8 cellular contexts compared by ENCODE assay signal in genomic region chr9:4942042-4942691, GRCh38. TPM values are rescaled to one million over a fixed set of nuclear protein-coding genes. Genes with fewer than 3 reads are reported as not detected.
DNase-seq lines count a peak whose midpoint lies in the region; ATAC-seq and TF ChIP-seq lines count a peak whose summit lies in the region.
"Not testable (repeated sequence)": the region's sequence is repeated elsewhere in the genome, so short reads cannot be mapped to it uniquely, and the experiment has no call there.

No MANE protein-coding gene starts in this region.

- POLR2A ChIA-PET in activated CD4-positive, alpha-beta T cell treated with anti-CD3 and anti-CD28 coated beads for 36 hours (lab: Charles Lee), result not testable (repeated sequence)
- POLR2A ChIA-PET in activated naive CD8-positive, alpha-beta T cell treated with anti-CD3 and anti-CD28 coated beads, Interleukin-2, amount 10 ng/mL, durations not matched to agents 7 days and 5 days (lab: Charles Lee), result interaction anchor here (0.6 to 1.1 kb wide), 2 partner anchors 41 to 44 kb away, joined by 3 to 4 read pairs; no protein-coding TSS in a partner anchor

- CTCF ChIA-PET in activated CD4-positive, alpha-beta T cell treated with anti-CD3 and anti-CD28 coated beads for 36 hours (lab: Charles Lee), result interaction anchor here (1.0 to 2.8 kb wide), 5 partner anchors 16 to 182 kb away, joined by 3 to 9 read pairs (median 4); no protein-coding TSS in a partner anchor

- in situ Hi-C loops in KBM-7 (cut with MboI; ENCODE audit: low pct_unique_long_range_greater_than_20kb, low sequenced_read_pairs), result not testable (repeated sequence)

- H3K4me3 Mint-ChIP-seq in CD14-positive monocyte, result peak overlapping the region in 1 of 2 donors; percentile 70
- H3K4me3 Mint-ChIP-seq in activated CD4-positive, alpha-beta T cell treated with anti-CD3 and anti-CD28 coated beads for 36 hours; dendritic cell treated with granulocyte-macrophage colony-stimulating factor and Interleukin-4, amounts not matched to agents 40 ng/mL and 50 ng/mL, for 4 days; stimulated activated naive CD8-positive, alpha-beta T cell treated with anti-CD3 and anti-CD28 coated beads, Interleukin-15, Interleukin-2, amounts not matched to agents 100 ng/mL and 50 ng/mL, for 24 hours: not testable (repeated sequence)
- H3K4me3 Mint-ChIP-seq in activated naive CD8-positive, alpha-beta T cell treated with anti-CD3 and anti-CD28 coated beads, Interleukin-2, amount 10 ng/mL, durations not matched to agents 7 days and 5 days, result peak overlapping the region; percentile 9

- peak overlapping the region; percentile 70 to 91 (median 88) for H3K27ac Mint-ChIP-seq in CD14-positive monocyte
- peak overlapping the region; percentile 65 for H3K27ac Mint-ChIP-seq in activated CD4-positive, alpha-beta T cell treated with anti-CD3 and anti-CD28 coated beads for 36 hours
- peak overlapping the region; percentile 16 for H3K27ac Mint-ChIP-seq in activated naive CD8-positive, alpha-beta T cell treated with anti-CD3 and anti-CD28 coated beads, Interleukin-2, amount 10 ng/mL, durations not matched to agents 7 days and 5 days
- H3K27ac Mint-ChIP-seq in dendritic cell treated with granulocyte-macrophage colony-stimulating factor and Interleukin-4, amounts not matched to agents 40 ng/mL and 50 ng/mL, for 4 days, result peak overlapping the region; percentile 71
- H3K27ac Mint-ChIP-seq in stimulated activated naive CD8-positive, alpha-beta T cell treated with anti-CD3 and anti-CD28 coated beads, Interleukin-15, Interleukin-2, amounts not matched to agents 100 ng/mL and 50 ng/mL, for 24 hours, result peak overlapping the region; percentile 77

- H3K4me1 Mint-ChIP-seq in CD14-positive monocyte, result peaks cover 66% of the 10 kb centered on the region
- H3K4me1 Mint-ChIP-seq in activated CD4-positive, alpha-beta T cell treated with anti-CD3 and anti-CD28 coated beads for 36 hours, result peaks cover 72% of the 10 kb centered on the region
- H3K4me1 Mint-ChIP-seq in activated naive CD8-positive, alpha-beta T cell treated with anti-CD3 and anti-CD28 coated beads, Interleukin-2, amount 10 ng/mL, durations not matched to agents 7 days and 5 days, result peaks cover 50% of the 10 kb centered on the region
- H3K4me1 Mint-ChIP-seq in dendritic cell treated with granulocyte-macrophage colony-stimulating factor and Interleukin-4, amounts not matched to agents 40 ng/mL and 50 ng/mL, for 4 days (ENCODE audit: low read depth), result peaks cover 40% of the 10 kb centered on the region
- peaks cover 85% of the 10 kb centered on the region for H3K4me1 Mint-ChIP-seq in stimulated activated naive CD8-positive, alpha-beta T cell treated with anti-CD3 and anti-CD28 coated beads, Interleukin-15, Interleukin-2, amounts not matched to agents 100 ng/mL and 50 ng/mL, for 24 hours (ENCODE audit: low read depth)

- intact Hi-C loops in CD14-positive monocyte (cut with micrococcal nuclease); dendritic cell treated with granulocyte-macrophage colony-stimulating factor and Interleukin-4, amounts not matched to agents 40 ng/mL and 50 ng/mL, for 4 days (cut with micrococcal nuclease): not testable (repeated sequence)
- intact Hi-C loops in activated CD4-positive, alpha-beta T cell treated with anti-CD3 and anti-CD28 coated beads for 36 hours (cut with DNase I, micrococcal nuclease), result loop anchor here in 1 of 2 experiments (1.0 to 5.0 kb wide), 3 partner anchors 29 to 1415 kb away; partner anchors contain the start of gene RFX3

- H3K36me3 Mint-ChIP-seq in CD14-positive monocyte; activated CD4-positive, alpha-beta T cell treated with anti-CD3 and anti-CD28 coated beads for 36 hours (ENCODE audit: low read depth); activated naive CD8-positive, alpha-beta T cell treated with anti-CD3 and anti-CD28 coated beads, Interleukin-2, amount 10 ng/mL, durations not matched to agents 7 days and 5 days; dendritic cell treated with granulocyte-macrophage colony-stimulating factor and Interleukin-4, amounts not matched to agents 40 ng/mL and 50 ng/mL, for 4 days (ENCODE audit: low read depth); stimulated activated naive CD8-positive, alpha-beta T cell treated with anti-CD3 and anti-CD28 coated beads, Interleukin-15, Interleukin-2, amounts not matched to agents 100 ng/mL and 50 ng/mL, for 24 hours (ENCODE audit: low read depth): not testable (repeated sequence)

- not testable (repeated sequence) for DNase-seq in CD14-positive monocyte (ENCODE audit: low spot score); activated CD4-positive, alpha-beta T cell treated with anti-CD3 and anti-CD28 coated beads for 36 hours; activated naive CD8-positive, alpha-beta T cell treated with anti-CD3 and anti-CD28 coated beads, Interleukin-2, amount 10 ng/mL, durations not matched to agents 7 days and 5 days
- DNase-seq in KBM-7, result peak; percentile 38
- peak; percentile 98 for DNase-seq in OCI-M1 (lab: John Stamatoyannopoulos, UW)
- peak; percentile 18 for DNase-seq in kidney tubule cell (ENCODE audit: low spot score)

- TF ChIP-seq CTCF in CD14-positive monocyte (IDR thresholded peaks at IDR 0.05), result not testable (repeated sequence)

- H3K27me3 Mint-ChIP-seq in CD14-positive monocyte (ENCODE audit: low read depth in 3 of 3); activated CD4-positive, alpha-beta T cell treated with anti-CD3 and anti-CD28 coated beads for 36 hours; activated naive CD8-positive, alpha-beta T cell treated with anti-CD3 and anti-CD28 coated beads, Interleukin-2, amount 10 ng/mL, durations not matched to agents 7 days and 5 days; dendritic cell treated with granulocyte-macrophage colony-stimulating factor and Interleukin-4, amounts not matched to agents 40 ng/mL and 50 ng/mL, for 4 days; stimulated activated naive CD8-positive, alpha-beta T cell treated with anti-CD3 and anti-CD28 coated beads, Interleukin-15, Interleukin-2, amounts not matched to agents 100 ng/mL and 50 ng/mL, for 24 hours: not testable (repeated sequence)

- ATAC-seq in activated CD4-positive, alpha-beta T cell treated with anti-CD3 and anti-CD28 coated beads for 36 hours, result peak; percentile 52
- ATAC-seq in activated naive CD8-positive, alpha-beta T cell treated with anti-CD3 and anti-CD28 coated beads, Interleukin-2, amount 10 ng/mL, durations not matched to agents 7 days and 5 days (ENCODE audit: low read depth), result not testable (repeated sequence)

- H3K9me3 Mint-ChIP-seq in CD14-positive monocyte; activated CD4-positive, alpha-beta T cell treated with anti-CD3 and anti-CD28 coated beads for 36 hours (ENCODE audit: low read depth); activated naive CD8-positive, alpha-beta T cell treated with anti-CD3 and anti-CD28 coated beads, Interleukin-2, amount 10 ng/mL, durations not matched to agents 7 days and 5 days; dendritic cell treated with granulocyte-macrophage colony-stimulating factor and Interleukin-4, amounts not matched to agents 40 ng/mL and 50 ng/mL, for 4 days; stimulated activated naive CD8-positive, alpha-beta T cell treated with anti-CD3 and anti-CD28 coated beads, Interleukin-15, Interleukin-2, amounts not matched to agents 100 ng/mL and 50 ng/mL, for 24 hours: not testable (repeated sequence)

RNA-seq across cellular contexts. Expression of gene JAK2, which starts 42.9 kb away (rescaled TPM):
- polyA plus RNA-seq in CD14-positive monocyte, result 10 to 100 TPM; 23.5 to 34.7 TPM
- total RNA-seq in activated CD4-positive, alpha-beta T cell treated with anti-CD3 and anti-CD28 coated beads for 36 hours, result 10 to 100 TPM; 19.4 to 19.5 TPM
- total RNA-seq in activated naive CD8-positive, alpha-beta T cell treated with anti-CD3 and anti-CD28 coated beads, Interleukin-2, amount 10 ng/mL, durations not matched to agents 7 days and 5 days, result 10 to 100 TPM; 23.5 to 25.9 TPM

Comparison
In these comparisons a context has a peak if more than half of its experiments do, and no peak if none do; other contexts are left out.
1. H3K27ac Mint-ChIP-seq: peak in every context shown above with its lines; median percentile 88 in CD14-positive monocyte; 77 in stimulated activated naive CD8-positive, alpha-beta T cell treated with anti-CD3 and anti-CD28 coated beads, Interleukin-15, Interleukin-2, amounts not matched to agents 100 ng/mL and 50 ng/mL, for 24 hours; 71 in dendritic cell treated with granulocyte-macrophage colony-stimulating factor and Interleukin-4, amounts not matched to agents 40 ng/mL and 50 ng/mL, for 4 days; 65 in activated CD4-positive, alpha-beta T cell treated with anti-CD3 and anti-CD28 coated beads for 36 hours; 16 in activated naive CD8-positive, alpha-beta T cell treated with anti-CD3 and anti-CD28 coated beads, Interleukin-2, amount 10 ng/mL, durations not matched to agents 7 days and 5 days.